ENCODE assay signal across 29 cellular contexts in the genomic region with DNA sequence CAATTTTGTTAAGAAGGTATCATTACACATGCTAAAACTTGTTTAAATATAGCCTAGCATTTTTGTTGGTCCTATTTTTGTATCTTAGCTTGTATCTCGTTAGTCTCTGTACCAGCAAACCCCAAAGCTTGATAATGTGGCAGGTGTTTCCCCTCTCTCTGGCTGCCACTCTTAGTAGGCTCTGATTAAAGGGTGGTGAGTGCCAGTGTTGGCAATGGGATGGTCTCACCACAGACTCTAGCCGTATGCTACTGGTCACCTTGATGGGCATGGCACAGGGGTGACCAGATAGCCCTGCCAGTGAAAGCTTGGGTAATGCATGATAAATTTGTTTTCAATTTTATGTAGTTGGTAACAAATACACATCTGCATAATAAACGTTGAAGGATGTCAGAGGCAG.
"Had no signal": no experiment of that assay in that cellular context is flagged by ENCODE, and none has a peak within 500 bp of the region (broad histone marks: within the 10 kb centered on the region; RNA-seq: fewer than 3 reads in every experiment).

No MANE protein-coding gene starts in this region.

- H3K4me2 ChIP-seq: hepatocyte, neural progenitor cell had no signal

- H3K9me3 Mint-ChIP-seq: dendritic cell treated with granulocyte-macrophage colony-stimulating factor and Interleukin-4, amounts not matched to agents 40 ng/mL and 50 ng/mL, for 4 days; endodermal cell; mesothelial cell of epicardium; nephron; neural progenitor cell; stimulated activated effector memory CD8-positive, alpha-beta T cell treated with anti-CD3 and anti-CD28 coated beads, Interleukin-12 subunit alpha, Interleukin-12 subunit beta, amount 100 ng/mL, for 72 hours had no signal

- H3K4me3 ChIP-seq: colonic mucosa, gastrocnemius medialis, heart left ventricle, hepatocyte, lung, mucosa of descending colon, neural progenitor cell, prostate gland, right atrium auricular region, stomach, thyroid gland had no signal

- H2AFZ ChIP-seq: hepatocyte, neural progenitor cell had no signal

- H3K79me2 ChIP-seq: hepatocyte had no signal

- H3K27ac ChIP-seq: colonic mucosa, epithelial cell of prostate, gastrocnemius medialis, heart left ventricle, hepatocyte, neural progenitor cell, prostate gland, right atrium auricular region, stomach, thyroid gland had no signal

- ATAC-seq: esophagus mucosa; gastrocnemius medialis; heart left ventricle; left lobe of liver; mucosa of descending colon; naive thymus-derived CD4-positive, alpha-beta T cell; sciatic nerve; stimulated activated effector memory CD8-positive, alpha-beta T cell treated with anti-CD3 and anti-CD28 coated beads, Interleukin-12 subunit alpha, Interleukin-12 subunit beta, amount 100 ng/mL, for 72 hours had no signal

- H3K36me3 ChIP-seq: colonic mucosa, gastrocnemius medialis, heart left ventricle, neural progenitor cell, prostate gland, right atrium auricular region, stomach, thyroid gland had no signal

- H3K27me3 Mint-ChIP-seq: dendritic cell treated with granulocyte-macrophage colony-stimulating factor and Interleukin-4, amounts not matched to agents 40 ng/mL and 50 ng/mL, for 4 days had no signal

- H3K4me3 Mint-ChIP-seq: dendritic cell treated with granulocyte-macrophage colony-stimulating factor and Interleukin-4, amounts not matched to agents 40 ng/mL and 50 ng/mL, for 4 days; endodermal cell; mesothelial cell of epicardium; naive thymus-derived CD4-positive, alpha-beta T cell; nephron; neural progenitor cell; stimulated activated effector memory CD8-positive, alpha-beta T cell treated with anti-CD3 and anti-CD28 coated beads, Interleukin-12 subunit alpha, Interleukin-12 subunit beta, amount 100 ng/mL, for 72 hours had no signal

- H3K9me3 ChIP-seq: colonic mucosa, gastrocnemius medialis, heart left ventricle, mucosa of descending colon, prostate gland, right atrium auricular region, stomach, thyroid gland had no signal

- H3K27me3 ChIP-seq: colonic mucosa, gastrocnemius medialis, hepatocyte, neural progenitor cell, right atrium auricular region, stomach, thyroid gland had no signal

- H3K9ac ChIP-seq: neural progenitor cell had no signal

- DNase-seq: colonic mucosa; effector CD8-positive, alpha-beta T cell; endodermal cell; foreskin fibroblast; gastrocnemius medialis; heart left ventricle; kidney; mesenchymal stem cell; mucosa of descending colon; naive thymus-derived CD4-positive, alpha-beta T cell; stimulated activated CD4-positive, alpha-beta T cell treated with anti-CD3 and anti-CD28 coated beads, Interleukin-2, amount 100 ng/mL, for 24 hours; stimulated activated CD4-positive, alpha-beta T cell treated with anti-CD3 and anti-CD28 coated beads, Interleukin-4, amount 100 ng/mL, for 24 hours; stimulated activated naive CD4-positive, alpha-beta T cell treated with Interleukin-2 at 50 U/mL for 16 hours; stomach; thyroid gland; trophoblast cell had no signal

- H3K27ac Mint-ChIP-seq: dendritic cell treated with granulocyte-macrophage colony-stimulating factor and Interleukin-4, amounts not matched to agents 40 ng/mL and 50 ng/mL, for 4 days; endodermal cell; mesothelial cell of epicardium; naive thymus-derived CD4-positive, alpha-beta T cell; nephron; neural progenitor cell; stimulated activated effector memory CD8-positive, alpha-beta T cell treated with anti-CD3 and anti-CD28 coated beads, Interleukin-12 subunit alpha, Interleukin-12 subunit beta, amount 100 ng/mL, for 72 hours had no signal

- H3K36me3 Mint-ChIP-seq: mesothelial cell of epicardium; naive thymus-derived CD4-positive, alpha-beta T cell; neural progenitor cell; stimulated activated effector memory CD8-positive, alpha-beta T cell treated with anti-CD3 and anti-CD28 coated beads, Interleukin-12 subunit alpha, Interleukin-12 subunit beta, amount 100 ng/mL, for 72 hours had no signal

- H3K4me1 ChIP-seq: colonic mucosa, gastrocnemius medialis, neural progenitor cell, prostate gland, thyroid gland had no signal

- FAIRE-seq: kidney had no signal

- H3K4me1 Mint-ChIP-seq: endodermal cell; mesothelial cell of epicardium; naive thymus-derived CD4-positive, alpha-beta T cell; neural progenitor cell; stimulated activated effector memory CD8-positive, alpha-beta T cell treated with anti-CD3 and anti-CD28 coated beads, Interleukin-12 subunit alpha, Interleukin-12 subunit beta, amount 100 ng/mL, for 72 hours had no signal
